Comparison of ENCODE assay signal across 8 cellular contexts in genomic region chr16:4505356-4506153, GRCh38. TPM values are rescaled to one million over a fixed set of nuclear protein-coding genes. Genes with fewer than 3 reads are reported as not detected.
DNase-seq lines count a peak whose midpoint lies in the region; ATAC-seq and FAIRE-seq lines count a peak whose summit lies in the region.

No MANE protein-coding gene starts in this region.

- peak overlapping the region; percentile 70 for H3K4me2 ChIP-seq in Karpas-422 (ENCODE audit: low read depth, low read length, poor library complexity, severe bottlenecking)

- H3K36me3 Mint-ChIP-seq in memory B cell: peaks cover 9% of the 10 kb centered on the region

- no peak for FAIRE-seq in urothelium cell line (lab: Jason Lieb, UNC)

- no peaks in the 10 kb centered on the region for H3K9me2 ChIP-seq in Karpas-422 (replicated peaks; ENCODE audit: insufficient read depth, low read length)

- WGBS in thymus: 15% methylated on average over 13 of the region's 13 CpGs

- H3K4me1 ChIP-seq in Karpas-422 (ENCODE audit: low read length) (peaks cover 28% of the 10 kb centered on the region), thymus (ENCODE audit: control insufficient read depth, insufficient read depth, low read length) (peaks cover 14% of the 10 kb centered on the region)

- 0 out of 2 replicates have a peak, but pooled peaks cover 6% of the 10 kb centered on the region for H3K36me3 ChIP-seq in Karpas-422 (ENCODE audit: insufficient read depth, low read length)
- peaks cover 31% of the 10 kb centered on the region for H3K36me3 ChIP-seq in thymus (ENCODE audit: control insufficient read depth, insufficient read depth)

- peaks cover 40% of the 10 kb centered on the region for H3K79me2 ChIP-seq in Karpas-422 (ENCODE audit: low read length)

- peak overlapping the region; percentile 46 for H3K9ac ChIP-seq in Karpas-422 (ENCODE audit: low read length)

- no peaks in the 10 kb centered on the region for H3K27me3 Mint-ChIP-seq in memory B cell

- peak overlapping the region; percentile 86 for H3K27ac ChIP-seq in Karpas-422 (ENCODE audit: low read length)
- H3K27ac ChIP-seq in thymus (ENCODE audit: low read depth): peak overlapping the region; percentile 95

- H3K9me3 Mint-ChIP-seq in memory B cell: no peaks in the 10 kb centered on the region

- H3K4me3 Mint-ChIP-seq in memory B cell: peak overlapping the region; percentile 65

- DNase-seq in Karpas-422 (peak; percentile 93), memory B cell (ENCODE audit: low spot score in 2 of 2) (peak; percentile 70 to 88), NCI-H82 (lab: John Stamatoyannopoulos, UW) (no peak), urothelium cell line (ENCODE audit: low spot score) (no peak), COLO829 (ENCODE audit: low spot score) (no peak)
- peak; percentile 73 for DNase-seq in activated CD8-positive, alpha-beta memory T cell treated with anti-CD3 and anti-CD28 coated beads, Interleukin-2, amount 50 U/mL, for 48 hours

- H3K4me3 ChIP-seq in Karpas-422 (ENCODE audit: low read length) (peak overlapping the region; percentile 40; the same call in 1 of the 2 replicates), thymus (ENCODE audit: low read length) (no peak overlapping the region)

- ATAC-seq in GM19467 (IDR thresholded peaks at IDR 0.05; ENCODE audit: unreplicated experiment) (peak; percentile 71), memory B cell (ENCODE audit: low read depth) (peak; percentile 91)

- H3K9me3 ChIP-seq in Karpas-422 (ENCODE audit: low read length): no peaks in the 10 kb centered on the region
- no peaks in the 10 kb centered on the region for H3K9me3 ChIP-seq in thymus (ENCODE audit: control insufficient read depth)

- H3K27me3 ChIP-seq in Karpas-422 (ENCODE audit: low read length) (no peaks in the 10 kb centered on the region), thymus (ENCODE audit: control insufficient read depth, insufficient read depth) (no peaks in the 10 kb centered on the region)

- no peaks in the 10 kb centered on the region for H4K20me1 ChIP-seq in Karpas-422 (ENCODE audit: insufficient read depth, low read depth, low read length)

- H3K27ac Mint-ChIP-seq in memory B cell: peak overlapping the region; percentile 100

- H2AFZ ChIP-seq in Karpas-422 (ENCODE audit: low read length): no peak overlapping the region

- peaks cover 25% of the 10 kb centered on the region for H3K4me1 Mint-ChIP-seq in memory B cell

RNA-seq across cellular contexts. Expression of gene HMOX2, which starts 29.4 kb away (rescaled TPM):
- 50.1 and 76.2 TPM in 2 replicates for total RNA-seq in Karpas-422 (2014; rRNA removed; shearing (Covaris generic); ENCODE audit: low replicate concordance)
- 38.3 TPM for polyA plus RNA-seq in thymus

RNA-seq across cellular contexts. Expression of gene NMRAL1, which starts 31.1 kb away (rescaled TPM):
- 48.2 and 129 TPM in 2 replicates for total RNA-seq in Karpas-422 (2014; rRNA removed; shearing (Covaris generic); ENCODE audit: low replicate concordance)
- 44.9 TPM for polyA plus RNA-seq in thymus

RNA-seq across cellular contexts. Expression of gene CDIP1, which starts 33.0 kb away (rescaled TPM):
- not detected in 2 replicates for total RNA-seq in Karpas-422 (2014; rRNA removed; shearing (Covaris generic); ENCODE audit: low replicate concordance)
- 24.9 TPM for polyA plus RNA-seq in thymus

RNA-seq across cellular contexts. Expression of gene C16orf96, which starts 50.6 kb away (rescaled TPM):
- total RNA-seq in Karpas-422 (2014; rRNA removed; shearing (Covaris generic); ENCODE audit: low replicate concordance): not detected in 2 replicates
- 0.05 TPM for polyA plus RNA-seq in thymus

Comparison
In these comparisons a context has a peak if more than half of its experiments do, and no peak if none do; other contexts are left out.
1. DNase-seq: peak in Karpas-422 (single experiment), activated CD8-positive, alpha-beta memory T cell treated with anti-CD3 and anti-CD28 coated beads, Interleukin-2, amount 50 U/mL, for 48 hours (single experiment) and memory B cell (2 of 2); none in NCI-H82 (single experiment), urothelium cell line (single experiment) and COLO829 (single experiment).